Comparison of ENCODE assay signal across 12 cellular contexts in genomic region chr16:23847938-23848337, GRCh38. TPM values are rescaled to one million over a fixed set of nuclear protein-coding genes. Genes with fewer than 3 reads are reported as not detected.
DNase-seq lines count a peak whose midpoint lies in the region; ATAC-seq and TF ChIP-seq lines count a peak whose summit lies in the region.
"Had no signal": no experiment of that assay in that cellular context is flagged by ENCODE, and none has a peak within 500 bp of the region (broad histone marks: within the 10 kb centered on the region; RNA-seq: fewer than 3 reads in every experiment).

No MANE protein-coding gene starts in this region.

- TF ChIP-seq CTCF in MCF 10A (IDR thresholded peaks at IDR 0.05; ENCODE audit: unreplicated experiment) = no peak

- peak; percentile 73 to 80 for ATAC-seq in activated CD4-positive, CD25-positive, alpha-beta regulatory T cell treated with anti-CD3 and anti-CD28 coated beads, Interleukin-2, amount 50 U/mL, for 24 hours
- peak; percentile 96 for ATAC-seq in stimulated activated naive CD8-positive, alpha-beta T cell treated with anti-CD3 and anti-CD28 coated beads, Interleukin-15, Interleukin-2, amounts not matched to agents 100 U/mL and 50 U/mL, for 24 hours

- BruUV-seq in MCF 10A (replicated peaks; lab: Mats Ljungman, UMichigan) = no TSS peak

- peaks cover 6% of the 10 kb centered on the region for H3K9me3 Mint-ChIP-seq in activated CD4-positive, alpha-beta memory T cell treated with anti-CD3 and anti-CD28 coated beads for 36 hours
- no peaks in the 10 kb centered on the region for H3K9me3 Mint-ChIP-seq in MCF 10A (ENCODE audit: unreplicated experiment)

- H3K36me3 ChIP-seq in effector memory CD4-positive, alpha-beta T cell (ENCODE audit: control insufficient read depth, insufficient read depth, low read length) = no peaks in the 10 kb centered on the region

- no peaks in the 10 kb centered on the region for H3K27me3 Mint-ChIP-seq in activated CD4-positive, alpha-beta memory T cell treated with anti-CD3 and anti-CD28 coated beads for 36 hours
- peaks cover 39% of the 10 kb centered on the region for H3K27me3 Mint-ChIP-seq in MCF 10A (ENCODE audit: insufficient read depth, unreplicated experiment)

- CTCF ChIA-PET in activated CD4-positive, alpha-beta memory T cell treated with anti-CD3 and anti-CD28 coated beads for 36 hours (lab: Charles Lee) = no interaction called here
- CTCF ChIA-PET in MCF 10A (lab: Yijun Ruan, JAX) = no interaction called here

- no peak overlapping the region for H3K27ac ChIP-seq in effector memory CD4-positive, alpha-beta T cell (ENCODE audit: insufficient read depth, low read length, poor library complexity, severe bottlenecking)

- peaks cover 85% of the 10 kb centered on the region for H3K4me1 Mint-ChIP-seq in activated CD4-positive, alpha-beta memory T cell treated with anti-CD3 and anti-CD28 coated beads for 36 hours (ENCODE audit: low read depth)
- H3K4me1 Mint-ChIP-seq in MCF 10A (ENCODE audit: insufficient read depth, unreplicated experiment) = no peaks in the 10 kb centered on the region

- H3K36me3 Mint-ChIP-seq in activated CD4-positive, alpha-beta memory T cell treated with anti-CD3 and anti-CD28 coated beads for 36 hours = peaks cover 27% of the 10 kb centered on the region
- H3K36me3 Mint-ChIP-seq in MCF 10A (ENCODE audit: insufficient read depth, unreplicated experiment) = no peaks in the 10 kb centered on the region

- no peak for DNase-seq in activated CD4-positive, CD25-positive, alpha-beta regulatory T cell treated with anti-CD3 and anti-CD28 coated beads, Interleukin-2, amount 50 U/mL, for 72 hours
- DNase-seq in activated CD4-positive, alpha-beta memory T cell treated with anti-CD3 and anti-CD28 coated beads for 36 hours = peak; percentile 78
- peak in 2 of 3 donors; percentile 20 for DNase-seq in effector memory CD4-positive, alpha-beta T cell
- peak; percentile 67 for DNase-seq in stimulated activated naive CD8-positive, alpha-beta T cell treated with anti-CD3 and anti-CD28 coated beads, Interleukin-15, Interleukin-2, amounts not matched to agents 100 U/mL and 50 U/mL, for 24 hours
- DNase-seq in MCF 10A (ENCODE audit: unreplicated experiment) = no peak
- DNase-seq in superior temporal gyrus (ENCODE audit: extremely low spot score) = no peak
- DNase-seq in NOMO-1 treated with dmso at 0.1 percent for 144 hours (lab: John Stamatoyannopoulos, UW; ENCODE audit: unreplicated experiment) = no peak
- DNase-seq: GDM1, IMR-90, NCI-H510A, SW 1271 had no signal

- POLR2A ChIA-PET in activated CD4-positive, alpha-beta memory T cell treated with anti-CD3 and anti-CD28 coated beads for 36 hours (lab: Charles Lee) = no interaction called here
- POLR2A ChIA-PET in MCF 10A (lab: Yijun Ruan, JAX) = no interaction called here

- peaks cover 7% of the 10 kb centered on the region for H3K4me1 ChIP-seq in effector memory CD4-positive, alpha-beta T cell (ENCODE audit: control insufficient read depth, insufficient read depth, low read length, poor library complexity, severe bottlenecking)

- no peak overlapping the region for H3K4me3 ChIP-seq in effector memory CD4-positive, alpha-beta T cell (ENCODE audit: insufficient read depth, low read depth, low read length, poor library complexity, severe bottlenecking)

- no peaks in the 10 kb centered on the region for H3K27me3 ChIP-seq in effector memory CD4-positive, alpha-beta T cell (replicated peaks; ENCODE audit: control insufficient read depth, insufficient read depth, low read length, poor library complexity, severe bottlenecking)

- intact Hi-C loops in activated CD4-positive, alpha-beta memory T cell treated with anti-CD3 and anti-CD28 coated beads for 36 hours (cut with micrococcal nuclease) = loop anchor here (10.0 kb wide), 2 partner anchors 817 to 877 kb away; partner anchors contain the start of gene TNRC6A
- intact Hi-C loops in MCF 10A (cut with micrococcal nuclease) = no loop called here

- peak overlapping the region; percentile 81 for H3K27ac Mint-ChIP-seq in activated CD4-positive, alpha-beta memory T cell treated with anti-CD3 and anti-CD28 coated beads for 36 hours
- no peak overlapping the region for H3K27ac Mint-ChIP-seq in MCF 10A (ENCODE audit: low read depth, unreplicated experiment)

- H3K9me3 ChIP-seq in effector memory CD4-positive, alpha-beta T cell (ENCODE audit: control insufficient read depth, low read length) = no peaks in the 10 kb centered on the region

- H3K4me3 Mint-ChIP-seq in activated CD4-positive, alpha-beta memory T cell treated with anti-CD3 and anti-CD28 coated beads for 36 hours = peak overlapping the region; percentile 2
- no peak overlapping the region for H3K4me3 Mint-ChIP-seq in MCF 10A (ENCODE audit: unreplicated experiment)

RNA-seq across cellular contexts. Expression of gene PRKCB, which starts 12.2 kb away (rescaled TPM):
- total RNA-seq in activated CD4-positive, alpha-beta memory T cell treated with anti-CD3 and anti-CD28 coated beads for 36 hours = 10 to 100 TPM; 56.3 to 57.9 TPM
- total RNA-seq in MCF 10A (2022) = not detected in 2 replicates

Comparison
In these comparisons a context has a peak if more than half of its experiments do, and no peak if none do; other contexts are left out.
1. DNase-seq: peak in activated CD4-positive, alpha-beta memory T cell treated with anti-CD3 and anti-CD28 coated beads for 36 hours (single experiment), effector memory CD4-positive, alpha-beta T cell (2 of 3) and stimulated activated naive CD8-positive, alpha-beta T cell treated with anti-CD3 and anti-CD28 coated beads, Interleukin-15, Interleukin-2, amounts not matched to agents 100 U/mL and 50 U/mL, for 24 hours (single experiment); none in activated CD4-positive, CD25-positive, alpha-beta regulatory T cell treated with anti-CD3 and anti-CD28 coated beads, Interleukin-2, amount 50 U/mL, for 72 hours (single experiment), MCF 10A (single experiment), superior temporal gyrus (single experiment) and NOMO-1 treated with dmso at 0.1 percent for 144 hours (single experiment).
2. RNA of gene PRKCB, which starts 12.2 kb away (total RNA-seq): 56.3 to 57.9 TPM in activated CD4-positive, alpha-beta memory T cell treated with anti-CD3 and anti-CD28 coated beads for 36 hours; not detected in MCF 10A; every median in the first group is over 10 times any median in the second.